ENCODE assay signal across 1 cellular context in the genomic region with DNA sequence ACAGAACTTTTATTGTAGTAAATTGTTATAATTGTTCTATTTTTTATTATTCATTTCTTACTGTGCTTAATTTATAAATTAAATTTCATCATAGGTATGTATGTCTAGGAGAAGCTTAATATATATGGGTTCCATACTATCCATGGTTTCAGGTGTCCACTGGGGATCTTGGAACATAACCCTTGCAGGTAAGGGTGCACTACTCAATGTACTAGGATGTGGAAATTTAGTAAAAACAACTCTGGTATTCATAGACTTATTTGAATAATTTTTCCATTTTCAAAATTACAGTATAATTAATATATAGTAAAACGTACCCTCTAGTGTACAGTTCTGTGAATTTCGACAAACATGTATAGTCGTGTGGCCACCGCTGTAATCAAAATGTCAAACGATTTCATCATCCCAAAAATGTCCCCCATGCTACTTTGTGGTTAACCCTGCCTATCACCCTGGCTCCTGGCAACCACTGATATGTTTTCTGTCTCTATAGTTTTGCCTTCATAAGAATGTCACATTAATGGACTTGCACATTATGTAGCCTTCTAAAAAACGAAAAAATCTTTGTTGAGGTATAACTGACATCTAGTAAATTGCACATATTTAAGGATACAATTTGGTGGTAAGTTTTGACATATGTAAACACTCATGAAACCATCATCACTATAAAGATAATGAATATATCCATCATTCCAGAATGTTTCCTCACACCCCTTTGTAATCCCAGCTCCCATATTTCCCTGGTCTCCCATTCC.
TF ChIP-seq lines count a peak whose summit lies in the region.

No MANE protein-coding gene starts in this region.

TF ChIP-seq in K562, 482 proteins besides CTCF, POLR2A, EP300 and RAD21 (continued from another document and continues in another):
- peak; percentile 79 for TF ChIP-seq CHAMP1 (IDR thresholded peaks at IDR 0.05)
- TF ChIP-seq E2F6 (IDR thresholded peaks at IDR 0.05; ENCODE audit: borderline replicate concordance in 1 of 2, extremely low read depth in 1 of 2, insufficient read depth in 1 of 2, insufficient read length in 1 of 2, low read depth in 1 of 2, low read length in 1 of 2, poor library complexity in 1 of 2, severe bottlenecking in 1 of 2), result no peak
- no peak for TF ChIP-seq CCAR2 (IDR thresholded peaks at IDR 0.05; ENCODE audit: low read depth, low read length)
- no peak for TF ChIP-seq ZNF507 (tag; conservative IDR thresholded peaks at IDR 0.05)
- no peak for TF ChIP-seq ILF3 (IDR thresholded peaks at IDR 0.05; ENCODE audit: borderline replicate concordance)
- TF ChIP-seq DNMT1 (IDR thresholded peaks at IDR 0.05), result no peak
- TF ChIP-seq ZKSCAN8 (CRISPR knock-in tag; IDR thresholded peaks at IDR 0.05), result peak; percentile 75; the same call in 1 of the 2 replicates
- peak; percentile 65; the same call in 1 of the 2 replicates for TF ChIP-seq FOXM1 (IDR thresholded peaks at IDR 0.05; ENCODE audit: low read depth)
- TF ChIP-seq FOXM1 (CRISPR knock-in tag; IDR thresholded peaks at IDR 0.05; ENCODE audit: low read depth), result no peak
- no peak for TF ChIP-seq RERE (CRISPR knock-in tag; IDR thresholded peaks at IDR 0.05; ENCODE audit: borderline replicate concordance)
- TF ChIP-seq PCBP2 (IDR thresholded peaks at IDR 0.05; ENCODE audit: low read depth, low read length, poor library complexity, severe bottlenecking), result no peak
- TF ChIP-seq, protein P1, sequence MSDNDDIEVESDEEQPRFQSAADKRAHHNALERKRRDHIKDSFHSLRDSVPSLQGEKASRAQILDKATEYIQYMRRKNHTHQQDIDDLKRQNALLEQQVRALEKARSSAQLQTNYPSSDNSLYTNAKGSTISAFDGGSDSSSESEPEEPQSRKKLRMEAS (CRISPR knock-in tag; IDR thresholded peaks at IDR 0.05), result no peak
- TF ChIP-seq MYNN (IDR thresholded peaks at IDR 0.05), result peak; percentile 85
- TF ChIP-seq MYNN (CRISPR knock-in tag; IDR thresholded peaks at IDR 0.05), result no peak
- TF ChIP-seq BCL6 (CRISPR knock-in tag; IDR thresholded peaks at IDR 0.05), result no peak; the same call in 1 of the 2 replicates
- TF ChIP-seq ARHGAP35 (IDR thresholded peaks at IDR 0.05; ENCODE audit: partially characterized antibody), result no peak
- TF ChIP-seq, protein P2, sequence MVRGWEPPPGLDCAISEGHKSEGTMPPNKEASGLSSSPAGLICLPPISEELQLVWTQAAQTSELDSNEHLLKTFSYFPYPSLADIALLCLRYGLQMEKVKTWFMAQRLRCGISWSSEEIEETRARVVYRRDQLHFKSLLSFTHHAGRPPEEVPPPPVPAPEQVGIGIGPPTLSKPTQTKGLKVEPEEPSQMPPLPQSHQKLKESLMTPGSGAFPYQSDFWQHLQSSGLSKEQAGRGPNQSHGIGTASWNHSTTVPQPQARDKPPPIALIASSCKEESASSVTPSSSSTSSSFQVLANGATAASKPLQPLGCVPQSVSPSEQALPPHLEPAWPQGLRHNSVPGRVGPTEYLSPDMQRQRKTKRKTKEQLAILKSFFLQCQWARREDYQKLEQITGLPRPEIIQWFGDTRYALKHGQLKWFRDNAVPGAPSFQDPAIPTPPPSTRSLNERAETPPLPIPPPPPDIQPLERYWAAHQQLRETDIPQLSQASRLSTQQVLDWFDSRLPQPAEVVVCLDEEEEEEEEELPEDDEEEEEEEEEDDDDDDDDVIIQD (CRISPR knock-in tag; IDR thresholded peaks at IDR 0.05), result no peak
- TF ChIP-seq ZC3H8 (IDR thresholded peaks at IDR 0.05), result no peak
- TF ChIP-seq SREBF2 (CRISPR knock-in tag; IDR thresholded peaks at IDR 0.05), result no peak
- no peak for TF ChIP-seq BMI1 (IDR thresholded peaks at IDR 0.05; ENCODE audit: low read length)
- TF ChIP-seq, protein P3, sequence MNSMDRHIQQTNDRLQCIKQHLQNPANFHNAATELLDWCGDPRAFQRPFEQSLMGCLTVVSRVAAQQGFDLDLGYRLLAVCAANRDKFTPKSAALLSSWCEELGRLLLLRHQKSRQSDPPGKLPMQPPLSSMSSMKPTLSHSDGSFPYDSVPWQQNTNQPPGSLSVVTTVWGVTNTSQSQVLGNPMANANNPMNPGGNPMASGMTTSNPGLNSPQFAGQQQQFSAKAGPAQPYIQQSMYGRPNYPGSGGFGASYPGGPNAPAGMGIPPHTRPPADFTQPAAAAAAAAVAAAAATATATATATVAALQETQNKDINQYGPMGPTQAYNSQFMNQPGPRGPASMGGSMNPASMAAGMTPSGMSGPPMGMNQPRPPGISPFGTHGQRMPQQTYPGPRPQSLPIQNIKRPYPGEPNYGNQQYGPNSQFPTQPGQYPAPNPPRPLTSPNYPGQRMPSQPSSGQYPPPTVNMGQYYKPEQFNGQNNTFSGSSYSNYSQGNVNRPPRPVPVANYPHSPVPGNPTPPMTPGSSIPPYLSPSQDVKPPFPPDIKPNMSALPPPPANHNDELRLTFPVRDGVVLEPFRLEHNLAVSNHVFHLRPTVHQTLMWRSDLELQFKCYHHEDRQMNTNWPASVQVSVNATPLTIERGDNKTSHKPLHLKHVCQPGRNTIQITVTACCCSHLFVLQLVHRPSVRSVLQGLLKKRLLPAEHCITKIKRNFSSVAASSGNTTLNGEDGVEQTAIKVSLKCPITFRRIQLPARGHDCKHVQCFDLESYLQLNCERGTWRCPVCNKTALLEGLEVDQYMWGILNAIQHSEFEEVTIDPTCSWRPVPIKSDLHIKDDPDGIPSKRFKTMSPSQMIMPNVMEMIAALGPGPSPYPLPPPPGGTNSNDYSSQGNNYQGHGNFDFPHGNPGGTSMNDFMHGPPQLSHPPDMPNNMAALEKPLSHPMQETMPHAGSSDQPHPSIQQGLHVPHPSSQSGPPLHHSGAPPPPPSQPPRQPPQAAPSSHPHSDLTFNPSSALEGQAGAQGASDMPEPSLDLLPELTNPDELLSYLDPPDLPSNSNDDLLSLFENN (IDR thresholded peaks at IDR 0.05; ENCODE audit: low read depth in 2 of 2, low read length in 2 of 2), result peak in 1 of 2 experiments; percentile 87; a peak in 2 of 4 replicates
- no peak for TF ChIP-seq YBX1 (IDR thresholded peaks at IDR 0.05)
- TF ChIP-seq TOE1 (IDR thresholded peaks at IDR 0.05; ENCODE audit: borderline replicate concordance), result no peak; the same call in 1 of the 2 replicates
- no peak for TF ChIP-seq TOE1 (CRISPR knock-in tag; IDR thresholded peaks at IDR 0.05; ENCODE audit: borderline replicate concordance, low read depth)
- TF ChIP-seq ZBTB8A (IDR thresholded peaks at IDR 0.05; ENCODE audit: partially characterized antibody), result no peak
- no peak for TF ChIP-seq FUS (optimal IDR thresholded peaks at IDR 0.05; ENCODE audit: low read depth, low read length)
- TF ChIP-seq SRF (CRISPR knock-in tag; IDR thresholded peaks at IDR 0.05), result no peak
- TF ChIP-seq, protein P4, sequence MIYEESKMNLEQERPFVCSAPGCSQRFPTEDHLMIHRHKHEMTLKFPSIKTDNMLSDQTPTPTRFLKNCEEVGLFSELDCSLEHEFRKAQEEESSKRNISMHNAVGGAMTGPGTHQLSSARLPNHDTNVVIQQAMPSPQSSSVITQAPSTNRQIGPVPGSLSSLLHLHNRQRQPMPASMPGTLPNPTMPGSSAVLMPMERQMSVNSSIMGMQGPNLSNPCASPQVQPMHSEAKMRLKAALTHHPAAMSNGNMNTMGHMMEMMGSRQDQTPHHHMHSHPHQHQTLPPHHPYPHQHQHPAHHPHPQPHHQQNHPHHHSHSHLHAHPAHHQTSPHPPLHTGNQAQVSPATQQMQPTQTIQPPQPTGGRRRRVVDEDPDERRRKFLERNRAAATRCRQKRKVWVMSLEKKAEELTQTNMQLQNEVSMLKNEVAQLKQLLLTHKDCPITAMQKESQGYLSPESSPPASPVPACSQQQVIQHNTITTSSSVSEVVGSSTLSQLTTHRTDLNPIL (CRISPR knock-in tag; IDR thresholded peaks at IDR 0.05), result 0 out of 2 replicates have a peak, but pooled peaks have one; percentile 36
- TF ChIP-seq ARNT (IDR thresholded peaks at IDR 0.05), result peak in 1 of 2 experiments; percentile 93; a peak in 2 of 4 replicates
- peak; percentile 61 for TF ChIP-seq NFIC (IDR thresholded peaks at IDR 0.05)
- TF ChIP-seq MECOM (CRISPR knock-in tag; IDR thresholded peaks at IDR 0.05), result peak; percentile 31; the same call in 1 of the 2 replicates
- no peak for TF ChIP-seq ZNF79 (CRISPR knock-in tag; IDR thresholded peaks at IDR 0.05; ENCODE audit: low read depth)
- TF ChIP-seq ZNF134 (CRISPR knock-in tag; conservative IDR thresholded peaks at IDR 0.05), result 0 out of 2 replicates have a peak, but pooled peaks have one; percentile 37
- TF ChIP-seq ZNF253 (CRISPR knock-in tag; conservative IDR thresholded peaks at IDR 0.05), result no peak
- TF ChIP-seq CAMTA2 (CRISPR knock-in tag; conservative IDR thresholded peaks at IDR 0.05), result no peak
- TF ChIP-seq GATAD2A (IDR thresholded peaks at IDR 0.05), result no peak
- no peak for TF ChIP-seq PHF21A (IDR thresholded peaks at IDR 0.05; ENCODE audit: borderline replicate concordance, low read depth)
- peak; percentile 93 for TF ChIP-seq ATF7 (IDR thresholded peaks at IDR 0.05)
- no peak for TF ChIP-seq ZNF445 (CRISPR knock-in tag; IDR thresholded peaks at IDR 0.05; ENCODE audit: low read depth)
- TF ChIP-seq COPS2 (conservative IDR thresholded peaks at IDR 0.05), result no peak
- TF ChIP-seq MBD1 (CRISPR knock-in tag; IDR thresholded peaks at IDR 0.05), result no peak
- TF ChIP-seq TARDBP (IDR thresholded peaks at IDR 0.05), result no peak
- peak; percentile 59; the same call in 1 of the 2 replicates for TF ChIP-seq ZEB2 (IDR thresholded peaks at IDR 0.05)
- peak; percentile 79 for TF ChIP-seq NEUROD1 (IDR thresholded peaks at IDR 0.05; ENCODE audit: borderline replicate concordance, low read depth, low read length, partially characterized antibody)
- peak; percentile 97 for TF ChIP-seq RNF2 (IDR thresholded peaks at IDR 0.05)
- no peak for TF ChIP-seq HDAC6 (IDR thresholded peaks at IDR 0.05; ENCODE audit: low read depth, low read length)
- no peak for TF ChIP-seq SP1 (CRISPR knock-in tag; IDR thresholded peaks at IDR 0.05)
- no peak for TF ChIP-seq ZSCAN29 (IDR thresholded peaks at IDR 0.05)
- TF ChIP-seq ZNF224 (CRISPR knock-in tag; IDR thresholded peaks at IDR 0.05), result no peak
- TF ChIP-seq ZNF347 (CRISPR knock-in tag; IDR thresholded peaks at IDR 0.05; ENCODE audit: low read depth), result no peak
